1 cellular context compared by ENCODE assay signal in the genomic region with DNA sequence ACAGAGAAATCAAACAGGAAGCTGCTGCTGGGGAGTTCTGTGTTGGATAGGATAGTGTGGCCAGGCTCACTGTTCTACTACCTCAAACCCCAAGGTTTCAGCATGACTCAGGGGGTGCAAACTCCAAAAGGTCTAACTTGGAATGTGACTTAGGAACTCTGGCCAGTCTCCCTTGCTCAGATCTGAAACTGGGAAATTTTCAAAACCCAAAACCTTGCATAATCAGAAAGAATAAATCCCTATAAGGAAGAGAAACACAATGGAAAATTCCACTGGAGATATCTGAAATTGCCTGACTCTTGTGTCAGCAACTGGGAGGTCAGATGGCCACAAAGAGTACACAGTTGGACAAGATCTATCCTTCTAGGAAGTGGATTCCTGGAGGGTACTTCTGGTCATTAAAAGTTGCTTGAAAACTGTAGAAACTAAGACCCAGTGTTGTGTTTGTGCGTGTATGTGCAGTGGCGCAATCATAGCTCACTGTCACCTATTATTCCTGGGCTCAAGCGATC.
TF ChIP-seq lines count a peak whose summit lies in the region.

No MANE protein-coding gene starts in this region.

TF ChIP-seq in A549, 52 proteins besides CTCF, POLR2A, EP300 and RAD21 (continued from another document):
- TF ChIP-seq, protein P1, sequence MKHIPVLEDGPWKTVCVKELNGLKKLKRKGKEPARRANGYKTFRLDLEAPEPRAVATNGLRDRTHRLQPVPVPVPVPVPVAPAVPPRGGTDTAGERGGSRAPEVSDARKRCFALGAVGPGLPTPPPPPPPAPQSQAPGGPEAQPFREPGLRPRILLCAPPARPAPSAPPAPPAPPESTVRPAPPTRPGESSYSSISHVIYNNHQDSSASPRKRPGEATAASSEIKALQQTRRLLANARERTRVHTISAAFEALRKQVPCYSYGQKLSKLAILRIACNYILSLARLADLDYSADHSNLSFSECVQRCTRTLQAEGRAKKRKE (CRISPR knock-in tag; IDR thresholded peaks at IDR 0.05; ENCODE audit: low read depth): no peak
- TF ChIP-seq FOSL2 (IDR thresholded peaks at IDR 0.05): no peak
- peak; percentile 72 for TF ChIP-seq FOSL2 (CRISPR knock-in tag; IDR thresholded peaks at IDR 0.05)
- TF ChIP-seq JUNB (IDR thresholded peaks at IDR 0.05): peak; percentile 32; the same call in 1 of the 2 replicates
- peak; percentile 73 to 85 for TF ChIP-seq CEBPB (IDR thresholded peaks at IDR 0.05)
- peak; percentile 53 to 77; a peak in 3 of 5 replicates for TF ChIP-seq JUN (IDR thresholded peaks at IDR 0.05)
- TF ChIP-seq HOXB13 (CRISPR knock-in tag; IDR thresholded peaks at IDR 0.05; ENCODE audit: low read depth): 0 out of 2 replicates have a peak, but pooled peaks have one; percentile 24
